In the genomic region with DNA sequence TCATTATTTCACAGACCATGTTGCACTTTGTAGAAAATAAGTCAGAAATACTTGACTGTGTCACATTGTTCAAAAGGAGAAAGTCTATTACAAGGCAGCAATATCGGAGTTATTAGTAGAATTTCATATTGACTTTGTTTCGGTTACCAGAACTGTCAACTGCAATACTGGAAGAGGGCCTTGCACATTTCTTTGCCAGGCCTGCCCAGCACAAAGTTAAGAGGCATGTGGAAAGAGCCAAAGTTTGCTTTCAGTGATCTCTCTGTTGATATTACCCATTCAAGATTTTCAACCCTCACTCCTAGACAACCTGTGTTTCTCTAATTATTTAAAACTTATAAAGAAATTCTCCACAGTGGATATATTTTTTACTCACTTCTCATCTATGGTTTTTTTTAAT, we compare ENCODE assay signal across 15 cellular contexts.
DNase-seq lines count a peak whose midpoint lies in the region; ATAC-seq and TF ChIP-seq lines count a peak whose summit lies in the region.
"Had no signal": no experiment of that assay in that cellular context is flagged by ENCODE, and none has a peak within 500 bp of the region (broad histone marks: within the 10 kb centered on the region; RNA-seq: fewer than 3 reads in every experiment).

No MANE protein-coding gene starts in this region.

- peaks cover 23% of the 10 kb centered on the region for H3K79me2 ChIP-seq in osteoblast (ENCODE audit: insufficient read depth, low read length)

- H3K4me3 ChIP-seq in breast epithelium (no peak overlapping the region), coronary artery (no peak overlapping the region), osteoblast (ENCODE audit: insufficient read depth, low read length) (no peak overlapping the region), upper lobe of right lung (no peak overlapping the region), H7 (ENCODE audit: insufficient read depth, low read depth, low read length) (no peak overlapping the region)
- H3K4me3 ChIP-seq: BLaER1 treated with 17β-estradiol and CSF1 and Interleukin-3, amounts not matched to agents 10 nM and 100 nM; GM23338 had no signal

- TF ChIP-seq POLR2A in breast epithelium (IDR thresholded peaks at IDR 0.05), result no peak

- POLR2A ChIA-PET in MCF 10A (lab: Yijun Ruan, JAX), result no interaction called here

- H3K4me2 ChIP-seq in osteoblast (ENCODE audit: insufficient read depth, low read length), result no peak overlapping the region
- H3K4me2 ChIP-seq: BLaER1 treated with 17β-estradiol and CSF1 and Interleukin-3, amounts not matched to agents 10 nM and 100 nM; GM23338 had no signal

- H3K36me3 Mint-ChIP-seq in MCF 10A (ENCODE audit: insufficient read depth, unreplicated experiment), result peaks cover 41% of the 10 kb centered on the region
- H3K36me3 Mint-ChIP-seq: CD4-positive, CD25-positive, alpha-beta regulatory T cell had no signal

- H4K20me1 ChIP-seq in osteoblast (ENCODE audit: insufficient read depth, low read length), result peaks cover 15% of the 10 kb centered on the region
- H4K20me1 ChIP-seq: BLaER1 treated with 17β-estradiol and CSF1 and Interleukin-3, amounts not matched to agents 10 nM and 100 nM had no signal

- TF ChIP-seq CTCF in MCF 10A (IDR thresholded peaks at IDR 0.05; ENCODE audit: unreplicated experiment) (no peak), breast epithelium (IDR thresholded peaks at IDR 0.05) (no peak), coronary artery (IDR thresholded peaks at IDR 0.05) (no peak), osteoblast (IDR thresholded peaks at IDR 0.05; ENCODE audit: extremely low read depth, low read depth, low read length) (no peak), upper lobe of right lung (IDR thresholded peaks at IDR 0.05) (no peak)

- no peaks in the 10 kb centered on the region for H3K27me3 ChIP-seq in breast epithelium
- H3K27me3 ChIP-seq in osteoblast (ENCODE audit: insufficient read depth, low read length), result no peaks in the 10 kb centered on the region
- H3K27me3 ChIP-seq in upper lobe of right lung, result no peaks in the 10 kb centered on the region
- no peaks in the 10 kb centered on the region for H3K27me3 ChIP-seq in H7 (ENCODE audit: control insufficient read depth, insufficient read depth, low read length)
- H3K27me3 ChIP-seq: BLaER1 treated with 17β-estradiol and CSF1 and Interleukin-3, amounts not matched to agents 10 nM and 100 nM had no signal

- peak overlapping the region; percentile 90 for H3K27ac Mint-ChIP-seq in MCF 10A (ENCODE audit: low read depth, unreplicated experiment)
- H3K27ac Mint-ChIP-seq: GM23338, H9 had no signal

- H3K36me3 ChIP-seq in breast epithelium (no peaks in the 10 kb centered on the region), osteoblast (ENCODE audit: insufficient read depth, low read length) (peaks cover 80% of the 10 kb centered on the region), upper lobe of right lung (no peaks in the 10 kb centered on the region), H7 (replicated peaks; ENCODE audit: control insufficient read depth, insufficient read depth, low read length) (no peaks in the 10 kb centered on the region)
- H3K36me3 ChIP-seq: BLaER1 treated with 17β-estradiol and CSF1 and Interleukin-3, amounts not matched to agents 10 nM and 100 nM had no signal

- CTCF ChIA-PET in MCF 10A (lab: Yijun Ruan, JAX), result interaction anchor here (0.6 to 0.7 kb wide), 3 partner anchors 51 to 203 kb away, joined by 4 to 5 read pairs (median 5); no protein-coding TSS in a partner anchor

- H2AFZ ChIP-seq in osteoblast (ENCODE audit: low read length), result no peak overlapping the region
- H2AFZ ChIP-seq: GM23338 had no signal

- H3K4me1 Mint-ChIP-seq in MCF 10A (ENCODE audit: insufficient read depth, unreplicated experiment), result peaks cover 33% of the 10 kb centered on the region
- H3K4me1 Mint-ChIP-seq: CD4-positive, CD25-positive, alpha-beta regulatory T cell had no signal

- DNase-seq in MCF 10A (ENCODE audit: unreplicated experiment) (no peak), breast epithelium (ENCODE audit: low spot score in 2 of 2) (no peak), coronary artery (ENCODE audit: low spot score) (no peak), osteoblast (ENCODE audit: insufficient read length, low spot score, missing footprints) (no peak), upper lobe of right lung (no peak), dermis blood vessel endothelial cell (no peak), H7 (no peak), NCI-H2107 (lab: John Stamatoyannopoulos, UW) (no peak)
- DNase-seq: CD4-positive, CD25-positive, alpha-beta regulatory T cell; DMS53; GF-D8; H9 had no signal

- peak; percentile 56 for ATAC-seq in upper lobe of right lung
- ATAC-seq: GM23338 had no signal

- no peak overlapping the region for H3K27ac ChIP-seq in breast epithelium
- H3K27ac ChIP-seq in coronary artery, result peak overlapping the region; percentile 5 to 25
- H3K27ac ChIP-seq in osteoblast (ENCODE audit: low read depth, low read length), result peak overlapping the region; percentile 89
- no peak overlapping the region for H3K27ac ChIP-seq in upper lobe of right lung
- H3K27ac ChIP-seq: 22Rv1; BLaER1 treated with 17β-estradiol and CSF1 and Interleukin-3, amounts not matched to agents 10 nM and 100 nM had no signal

- BruUV-seq in MCF 10A (replicated peaks; lab: Mats Ljungman, UMichigan), result no TSS peak

- no peaks in the 10 kb centered on the region for H3K9me3 ChIP-seq in breast epithelium
- H3K9me3 ChIP-seq in osteoblast (ENCODE audit: low read depth, low read length), result no peaks in the 10 kb centered on the region
- H3K9me3 ChIP-seq in upper lobe of right lung, result no peaks in the 10 kb centered on the region
- H3K9me3 ChIP-seq: BLaER1 treated with 17β-estradiol and CSF1 and Interleukin-3, amounts not matched to agents 10 nM and 100 nM had no signal

- H3K4me1 ChIP-seq in breast epithelium (no peaks in the 10 kb centered on the region), osteoblast (ENCODE audit: insufficient read depth, low read length) (peaks cover 71% of the 10 kb centered on the region), upper lobe of right lung (no peaks in the 10 kb centered on the region)
- H3K4me1 ChIP-seq: BLaER1 treated with 17β-estradiol and CSF1 and Interleukin-3, amounts not matched to agents 10 nM and 100 nM had no signal

- no peaks in the 10 kb centered on the region for H3K9me3 Mint-ChIP-seq in MCF 10A (ENCODE audit: unreplicated experiment)
- H3K9me3 Mint-ChIP-seq: GM23338, H9 had no signal

- intact Hi-C loops in MCF 10A (cut with micrococcal nuclease), result no loop called here
- intact Hi-C loops in breast epithelium (cut with DNase I; ENCODE audit: low total_unique reads), result no loop called here
- intact Hi-C loops in upper lobe of right lung (cut with DNase I), result no loop called here

- H3K4me3 Mint-ChIP-seq in MCF 10A (ENCODE audit: unreplicated experiment), result no peak overlapping the region
- H3K4me3 Mint-ChIP-seq: CD4-positive, CD25-positive, alpha-beta regulatory T cell; GM23338; H9 had no signal

- no peaks in the 10 kb centered on the region for H3K27me3 Mint-ChIP-seq in MCF 10A (ENCODE audit: insufficient read depth, unreplicated experiment)

Comparison
In these comparisons a context has a peak if more than half of its experiments do, and no peak if none do; other contexts are left out.
1. H3K27ac ChIP-seq: peak in coronary artery (2 of 2) and osteoblast (single experiment); none in breast epithelium (0 of 2) and upper lobe of right lung (single experiment).